ENCODE assay signal across 8 cellular contexts in the genomic region with DNA sequence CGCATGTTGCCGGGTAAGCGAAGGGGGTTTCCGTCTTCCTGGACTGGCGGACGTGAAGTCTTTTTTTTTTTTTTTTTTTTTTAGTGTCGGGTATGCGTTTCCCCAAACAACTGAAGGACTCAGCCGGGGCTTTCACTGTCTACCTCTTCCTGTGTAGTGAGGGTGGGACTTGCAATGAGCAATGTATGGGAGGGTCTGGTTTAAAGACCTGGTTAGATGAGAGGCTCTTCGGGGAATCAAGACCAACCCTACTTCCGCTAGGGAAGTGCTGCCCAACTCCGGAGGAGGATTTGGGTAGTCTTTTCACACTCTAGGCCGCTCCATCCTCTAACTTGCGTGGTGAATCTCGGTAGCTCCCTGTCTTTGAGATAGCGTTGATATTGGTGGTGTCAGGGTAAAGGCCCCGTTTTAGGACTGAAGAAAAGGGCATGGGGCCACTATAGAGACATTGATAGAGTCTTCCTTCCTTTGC. TPM values are rescaled to one million over a fixed set of nuclear protein-coding genes. Genes with fewer than 3 reads are reported as not detected.
DNase-seq lines count a peak whose midpoint lies in the region; ATAC-seq and TF ChIP-seq lines count a peak whose summit lies in the region.

No MANE protein-coding gene starts in this region.

- peak overlapping the region; percentile 94 for H3K27ac Mint-ChIP-seq in activated B cell treated with CpG ODN at 0.5 μM for 24 hours

- DNase-seq in NCI-H82 (lab: John Stamatoyannopoulos, UW) (peak; percentile 82), NCI-H82 treated with DMSO at 0.1 percent for 48 hours (lab: John Stamatoyannopoulos, UW; ENCODE audit: unreplicated experiment) (no peak), NCI-H1694 (lab: John Stamatoyannopoulos, UW) (peak; percentile 55), activated B cell treated with CpG ODN at 0.5 μM for 24 hours (no peak), colonic mucosa (peak; percentile 45)
- peak in 2 of 3 donors; percentile 50 for DNase-seq in stimulated activated CD4-positive, alpha-beta T cell treated with anti-CD3 and anti-CD28 coated beads, TNF-alpha, amount 100 ng/mL, for 48 hours (ENCODE audit: low read depth in 3 of 3)

- TF ChIP-seq CTCF in activated B cell treated with CpG ODN at 0.5 μM for 24 hours (IDR thresholded peaks at IDR 0.05) = no peak
- TF ChIP-seq CTCF in colonic mucosa (IDR thresholded peaks at IDR 0.05) = no peak
- TF ChIP-seq CTCF in liver (IDR thresholded peaks at IDR 0.05; ENCODE audit: low read depth, low read length, missing input control) = no peak

- H3K27ac ChIP-seq in colonic mucosa (peak overlapping the region; percentile 100), liver (ENCODE audit: low read depth in 1 of 2, low read length in 2 of 2) (peak overlapping the region; percentile 98 to 99)

- ATAC-seq in HG02763 (IDR thresholded peaks at IDR 0.05; ENCODE audit: unreplicated experiment) (peak; percentile 34), activated B cell treated with CpG ODN at 0.5 μM for 24 hours (ENCODE audit: low read depth) (peak; percentile 58)

- peak overlapping the region; percentile 94 for H3K4me3 Mint-ChIP-seq in activated B cell treated with CpG ODN at 0.5 μM for 24 hours

- H3K9ac ChIP-seq in colonic mucosa (ENCODE audit: low read depth in 2 of 2, low read length in 2 of 2) (peak overlapping the region; percentile 95 to 98), liver (ENCODE audit: low read depth in 1 of 2, low read length in 2 of 2) (peak overlapping the region; percentile 95 to 96)

- TF ChIP-seq RAD21 in liver (IDR thresholded peaks at IDR 0.05) = no peak

- H3K27me3 ChIP-seq in colonic mucosa = no peaks in the 10 kb centered on the region
- H3K27me3 ChIP-seq in liver (ENCODE audit: control insufficient read depth in 4 of 4, insufficient read depth in 4 of 4, low read length in 3 of 4) = no peaks in the 10 kb centered on the region

- no peaks in the 10 kb centered on the region for H3K27me3 Mint-ChIP-seq in activated B cell treated with CpG ODN at 0.5 μM for 24 hours

- H3K9me3 ChIP-seq in colonic mucosa = no peaks in the 10 kb centered on the region
- no peaks in the 10 kb centered on the region for H3K9me3 ChIP-seq in liver (ENCODE audit: control insufficient read depth in 4 of 4, low read length in 3 of 4)

- H3K4me1 Mint-ChIP-seq in activated B cell treated with CpG ODN at 0.5 μM for 24 hours = peaks cover 59% of the 10 kb centered on the region

- POLR2A ChIA-PET in activated B cell treated with CpG ODN at 0.5 μM for 24 hours (lab: Charles Lee) = interaction anchor here (0.6 to 2.3 kb wide), 13 partner anchors 8 to 1592 kb away, joined by 3 to 14 read pairs (median 6); a partner anchor contains a TSS

- peak overlapping the region; percentile 89 for H3K4me3 ChIP-seq in colonic mucosa
- H3K4me3 ChIP-seq in liver (ENCODE audit: low read depth in 1 of 3, low read length in 3 of 3) = peak overlapping the region; percentile 78 to 92 (median 86)

- H3K36me3 Mint-ChIP-seq in activated B cell treated with CpG ODN at 0.5 μM for 24 hours (ENCODE audit: low read depth) = peaks cover 34% of the 10 kb centered on the region

- intact Hi-C loops in activated B cell treated with CpG ODN at 0.5 μM for 24 hours (cut with micrococcal nuclease) (loop anchor here (1.0 to 10.0 kb wide), 9 partner anchors 8 to 2001 kb away; a partner anchor contains a TSS), colonic mucosa (cut with DNase I) (no loop called here)

- under 1% methylated on average over 17 of the region's 17 CpGs for WGBS in liver

- CTCF ChIA-PET in activated B cell treated with CpG ODN at 0.5 μM for 24 hours (lab: Charles Lee) = interaction anchor here (0.9 to 2.4 kb wide), 7 partner anchors 10 to 1557 kb away, joined by 3 to 14 read pairs (median 4); a partner anchor contains a TSS

- no peaks in the 10 kb centered on the region for H3K9me3 Mint-ChIP-seq in activated B cell treated with CpG ODN at 0.5 μM for 24 hours

- H3K36me3 ChIP-seq in colonic mucosa = no peaks in the 10 kb centered on the region
- H3K36me3 ChIP-seq in liver (ENCODE audit: control insufficient read depth in 4 of 4, insufficient read depth in 3 of 4, low read depth in 1 of 4, low read length in 3 of 4) = no peaks in the 10 kb centered on the region

- H3K4me1 ChIP-seq in colonic mucosa = peaks cover 15% of the 10 kb centered on the region
- peaks cover 4 to 25% (median 16%) of the 10 kb centered on the region in 4 donors for H3K4me1 ChIP-seq in liver (ENCODE audit: control insufficient read depth in 4 of 4, insufficient read depth in 4 of 4, low read length in 3 of 4)

TF ChIP-seq in liver, 16 proteins besides CTCF, POLR2A, EP300 and RAD21:
- no peak for TF ChIP-seq NR2F2 (IDR thresholded peaks at IDR 0.05)
- TF ChIP-seq SP1 (IDR thresholded peaks at IDR 0.05) = no peak
- no peak for TF ChIP-seq HNF4G (IDR thresholded peaks at IDR 0.05)
- no peak for TF ChIP-seq HNF4A (conservative IDR thresholded peaks at IDR 0.05)
- TF ChIP-seq FOXA1 (IDR thresholded peaks at IDR 0.05) = no peak
- TF ChIP-seq, protein P1, sequence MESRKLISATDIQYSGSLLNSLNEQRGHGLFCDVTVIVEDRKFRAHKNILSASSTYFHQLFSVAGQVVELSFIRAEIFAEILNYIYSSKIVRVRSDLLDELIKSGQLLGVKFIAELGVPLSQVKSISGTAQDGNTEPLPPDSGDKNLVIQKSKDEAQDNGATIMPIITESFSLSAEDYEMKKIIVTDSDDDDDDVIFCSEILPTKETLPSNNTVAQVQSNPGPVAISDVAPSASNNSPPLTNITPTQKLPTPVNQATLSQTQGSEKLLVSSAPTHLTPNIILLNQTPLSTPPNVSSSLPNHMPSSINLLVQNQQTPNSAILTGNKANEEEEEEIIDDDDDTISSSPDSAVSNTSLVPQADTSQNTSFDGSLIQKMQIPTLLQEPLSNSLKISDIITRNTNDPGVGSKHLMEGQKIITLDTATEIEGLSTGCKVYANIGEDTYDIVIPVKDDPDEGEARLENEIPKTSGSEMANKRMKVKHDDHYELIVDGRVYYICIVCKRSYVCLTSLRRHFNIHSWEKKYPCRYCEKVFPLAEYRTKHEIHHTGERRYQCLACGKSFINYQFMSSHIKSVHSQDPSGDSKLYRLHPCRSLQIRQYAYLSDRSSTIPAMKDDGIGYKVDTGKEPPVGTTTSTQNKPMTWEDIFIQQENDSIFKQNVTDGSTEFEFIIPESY (IDR thresholded peaks at IDR 0.05) = no peak
- no peak for TF ChIP-seq JUND (IDR thresholded peaks at IDR 0.05)
- TF ChIP-seq FOXA2 (IDR thresholded peaks at IDR 0.05) = no peak
- TF ChIP-seq, protein P2, sequence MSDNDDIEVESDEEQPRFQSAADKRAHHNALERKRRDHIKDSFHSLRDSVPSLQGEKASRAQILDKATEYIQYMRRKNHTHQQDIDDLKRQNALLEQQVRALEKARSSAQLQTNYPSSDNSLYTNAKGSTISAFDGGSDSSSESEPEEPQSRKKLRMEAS (IDR thresholded peaks at IDR 0.05) = no peak
- TF ChIP-seq, protein P3, sequence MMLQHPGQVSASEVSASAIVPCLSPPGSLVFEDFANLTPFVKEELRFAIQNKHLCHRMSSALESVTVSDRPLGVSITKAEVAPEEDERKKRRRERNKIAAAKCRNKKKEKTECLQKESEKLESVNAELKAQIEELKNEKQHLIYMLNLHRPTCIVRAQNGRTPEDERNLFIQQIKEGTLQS (IDR thresholded peaks at IDR 0.05) = no peak
- no peak for TF ChIP-seq EGR1 (IDR thresholded peaks at IDR 0.05; ENCODE audit: low read depth in 2 of 2)
- TF ChIP-seq, protein P4, sequence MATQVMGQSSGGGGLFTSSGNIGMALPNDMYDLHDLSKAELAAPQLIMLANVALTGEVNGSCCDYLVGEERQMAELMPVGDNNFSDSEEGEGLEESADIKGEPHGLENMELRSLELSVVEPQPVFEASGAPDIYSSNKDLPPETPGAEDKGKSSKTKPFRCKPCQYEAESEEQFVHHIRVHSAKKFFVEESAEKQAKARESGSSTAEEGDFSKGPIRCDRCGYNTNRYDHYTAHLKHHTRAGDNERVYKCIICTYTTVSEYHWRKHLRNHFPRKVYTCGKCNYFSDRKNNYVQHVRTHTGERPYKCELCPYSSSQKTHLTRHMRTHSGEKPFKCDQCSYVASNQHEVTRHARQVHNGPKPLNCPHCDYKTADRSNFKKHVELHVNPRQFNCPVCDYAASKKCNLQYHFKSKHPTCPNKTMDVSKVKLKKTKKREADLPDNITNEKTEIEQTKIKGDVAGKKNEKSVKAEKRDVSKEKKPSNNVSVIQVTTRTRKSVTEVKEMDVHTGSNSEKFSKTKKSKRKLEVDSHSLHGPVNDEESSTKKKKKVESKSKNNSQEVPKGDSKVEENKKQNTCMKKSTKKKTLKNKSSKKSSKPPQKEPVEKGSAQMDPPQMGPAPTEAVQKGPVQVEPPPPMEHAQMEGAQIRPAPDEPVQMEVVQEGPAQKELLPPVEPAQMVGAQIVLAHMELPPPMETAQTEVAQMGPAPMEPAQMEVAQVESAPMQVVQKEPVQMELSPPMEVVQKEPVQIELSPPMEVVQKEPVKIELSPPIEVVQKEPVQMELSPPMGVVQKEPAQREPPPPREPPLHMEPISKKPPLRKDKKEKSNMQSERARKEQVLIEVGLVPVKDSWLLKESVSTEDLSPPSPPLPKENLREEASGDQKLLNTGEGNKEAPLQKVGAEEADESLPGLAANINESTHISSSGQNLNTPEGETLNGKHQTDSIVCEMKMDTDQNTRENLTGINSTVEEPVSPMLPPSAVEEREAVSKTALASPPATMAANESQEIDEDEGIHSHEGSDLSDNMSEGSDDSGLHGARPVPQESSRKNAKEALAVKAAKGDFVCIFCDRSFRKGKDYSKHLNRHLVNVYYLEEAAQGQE (IDR thresholded peaks at IDR 0.05) = no peak
- TF ChIP-seq TAF1 (conservative IDR thresholded peaks at IDR 0.05) = no peak
- TF ChIP-seq RXRA (IDR thresholded peaks at IDR 0.05) = no peak
- no peak for TF ChIP-seq GABPA (IDR thresholded peaks at IDR 0.05 in 1 of 2, conservative IDR thresholded peaks at IDR 0.05 in 1 of 2)
- TF ChIP-seq YY1 (IDR thresholded peaks at IDR 0.05) = no peak
TF ChIP-seq in liver: peak in this region for 0.

RNA-seq across cellular contexts. Expression of a gene that starts 0.8 kb away (rescaled TPM):
- total RNA-seq in activated B cell treated with CpG ODN at 0.5 μM for 24 hours = 262 and 272 TPM in 2 replicates
- total RNA-seq in colonic mucosa = 100 to 1,000 TPM; 136 to 142 TPM
- 10 to 100 TPM; 33.6 to 35.1 TPM for total RNA-seq in liver
- 10 to 100 TPM; 13.6 to 41.9 TPM for polyA plus RNA-seq in liver

Comparison
In these comparisons a context has a peak if more than half of its experiments do, and no peak if none do; other contexts are left out.
1. DNase-seq: peak in NCI-H82 (single experiment), NCI-H1694 (single experiment), colonic mucosa (single experiment) and stimulated activated CD4-positive, alpha-beta T cell treated with anti-CD3 and anti-CD28 coated beads, TNF-alpha, amount 100 ng/mL, for 48 hours (2 of 3); none in NCI-H82 treated with DMSO at 0.1 percent for 48 hours (single experiment) and activated B cell treated with CpG ODN at 0.5 μM for 24 hours (single experiment).